21 cellular contexts compared by ENCODE assay signal in the genomic region with DNA sequence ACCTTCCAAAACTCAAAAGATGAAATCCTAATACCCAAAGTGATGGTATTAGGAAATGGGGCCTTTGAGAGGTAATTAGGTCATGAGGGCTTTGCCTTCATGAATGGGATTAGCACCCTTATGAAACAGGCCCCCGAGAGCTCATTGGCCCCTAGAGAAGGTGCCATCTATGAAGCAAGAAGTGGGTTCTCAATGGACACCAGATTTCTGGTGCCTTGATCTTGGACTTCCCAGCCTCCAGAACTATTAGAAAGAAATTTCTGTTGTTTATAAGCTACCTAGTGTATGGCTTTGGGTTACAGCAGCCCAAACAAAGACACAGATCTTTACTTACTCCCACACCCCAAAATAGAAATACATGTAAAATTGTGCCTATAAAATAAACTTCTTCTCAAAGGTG. TPM values are rescaled to one million over a fixed set of nuclear protein-coding genes. Genes with fewer than 3 reads are reported as not detected.
A peak's percentile ranks its signal among the peaks of the same experiment; 100 is the strongest.
DNase-seq lines count a peak whose midpoint lies in the region; ATAC-seq and TF ChIP-seq lines count a peak whose summit lies in the region.
"Had no signal": no experiment of that assay in that cellular context is flagged by ENCODE, and none has a peak within 500 bp of the region (broad histone marks: within the 10 kb centered on the region; RNA-seq: fewer than 3 reads in every experiment).

No MANE protein-coding gene starts in this region.

- peak overlapping the region; percentile 8 for H4K8ac ChIP-seq in trophoblast cell (ENCODE audit: low read depth, low read length)

- DNase-seq in SJSA1 (ENCODE audit: low read depth in 1 of 2, low spot score in 2 of 2) (no peak), foreskin keratinocyte (no peak), trophoblast cell (no peak), H4 (ENCODE audit: low spot score) (no peak), uterus (no peak), ACHN (no peak)
- DNase-seq: activated CD4-positive, alpha-beta T cell treated with anti-CD3 and anti-CD28 coated beads for 36 hours; activated CD8-positive, alpha-beta T cell treated with anti-CD3 and anti-CD28 coated beads, Interleukin-2, amount 10 ng/mL, durations not matched to agents 7 days and 5 days; BE2C; CD8-positive, alpha-beta memory T cell; dermis blood vessel endothelial cell; DMS 273 treated with DMSO at 0.1 percent for 48 hours; NCI-H1105 treated with DMSO at 0.1 percent for 48 hours; NCI-H2029 treated with DMSO at 0.1 percent for 48 hours; sigmoid colon; SK-N-SH; stimulated activated naive CD8-positive, alpha-beta T cell treated with anti-CD3 and anti-CD28 coated beads, Interleukin-15, Interleukin-2, amounts not matched to agents 100 U/mL and 50 U/mL, for 24 hours; thyroid gland had no signal

- no peak overlapping the region for H3K4me2 ChIP-seq in trophoblast cell (ENCODE audit: low read length)
- H3K4me2 ChIP-seq: GM23338, SK-N-SH had no signal

- H2BK120ac ChIP-seq in trophoblast cell (ENCODE audit: insufficient read depth, low read length, poor library complexity), result peak overlapping the region; percentile 96

- H3K36me3 ChIP-seq in ACC112 (ENCODE audit: insufficient read depth, low read length) (peaks cover 35% of the 10 kb centered on the region), SJSA1 (peaks cover 6% of the 10 kb centered on the region), trophoblast cell (ENCODE audit: control insufficient read depth in 1 of 2, insufficient read depth in 2 of 2, low read length in 2 of 2) (peaks cover 1 to 5% of the 10 kb centered on the region in 2 experiments), uterus (no peaks in the 10 kb centered on the region)
- H3K36me3 ChIP-seq: BE2C, thyroid gland had no signal

- H3K79me2 ChIP-seq in ACC112 (ENCODE audit: control insufficient read depth, insufficient read depth, low read length, unreplicated experiment) (no peaks in the 10 kb centered on the region), trophoblast cell (ENCODE audit: control insufficient read depth, insufficient read depth, low read length, poor library complexity) (peaks cover 3% of the 10 kb centered on the region)

- peak overlapping the region; percentile 78 for H2BK5ac ChIP-seq in trophoblast cell (ENCODE audit: low read depth, low read length, poor library complexity)

- peaks cover 8% of the 10 kb centered on the region; the same call in 1 of the 2 replicates for H3K9me3 ChIP-seq in SJSA1 (replicated peaks)
- peaks cover 2% of the 10 kb centered on the region for H3K9me3 ChIP-seq in trophoblast cell (ENCODE audit: insufficient read depth, low read depth, low read length)
- H3K9me3 ChIP-seq in uterus, result no peaks in the 10 kb centered on the region
- H3K9me3 ChIP-seq: BE2C, SK-N-SH, thyroid gland had no signal

- intact Hi-C loops in uterus (cut with DNase I; ENCODE audit: low total_unique reads), result no loop called here

- H3K27ac ChIP-seq in ACC112 (ENCODE audit: low read depth, low read length) (peak overlapping the region; percentile 98), SJSA1 (peak overlapping the region; percentile 88), foreskin keratinocyte (peak overlapping the region; percentile 99), trophoblast cell (ENCODE audit: low read depth, low read length) (peak overlapping the region; percentile 65), uterus (no peak overlapping the region)
- H3K27ac ChIP-seq: thyroid gland had no signal

- peak overlapping the region; percentile 50 for H4K91ac ChIP-seq in trophoblast cell (ENCODE audit: low read depth, low read length)

- H3K27me3 ChIP-seq in ACC112 (ENCODE audit: insufficient read depth, low read length) (no peaks in the 10 kb centered on the region), SJSA1 (replicated peaks) (no peaks in the 10 kb centered on the region), foreskin keratinocyte (no peaks in the 10 kb centered on the region), trophoblast cell (ENCODE audit: insufficient read depth, low read length) (no peaks in the 10 kb centered on the region), uterus (no peaks in the 10 kb centered on the region)
- H3K27me3 ChIP-seq: BE2C, sigmoid colon, thyroid gland had no signal

- H2AK5ac ChIP-seq in trophoblast cell (ENCODE audit: low read length), result no peak overlapping the region

- WGBS in trophoblast cell (ENCODE audit: extremely low coverage, insufficient coverage, insufficient read length), result no CpG with 5 or more reads among the region's 1 CpG

- no peak overlapping the region for H2AFZ ChIP-seq in ACC112 (ENCODE audit: low read length, unreplicated experiment)
- no peak overlapping the region for H2AFZ ChIP-seq in trophoblast cell (ENCODE audit: insufficient read depth, low read length, poor library complexity)
- H2AFZ ChIP-seq: GM23338 had no signal

- TF ChIP-seq POLR2A in uterus (IDR thresholded peaks at IDR 0.05), result no peak

- no peak for TF ChIP-seq CTCF in foreskin keratinocyte (conservative IDR thresholded peaks at IDR 0.05)
- no peak for TF ChIP-seq CTCF in uterus (IDR thresholded peaks at IDR 0.05)

- peaks cover 22% of the 10 kb centered on the region for H3K79me1 ChIP-seq in trophoblast cell (ENCODE audit: low read length)

- no peak overlapping the region for H4K12ac ChIP-seq in trophoblast cell (ENCODE audit: low read depth, low read length)

- no peak overlapping the region for H3K23ac ChIP-seq in trophoblast cell (ENCODE audit: low read length)

- no peak overlapping the region for H3K9ac ChIP-seq in trophoblast cell (ENCODE audit: low read length)
- H3K9ac ChIP-seq: SK-N-SH had no signal

- peak overlapping the region; percentile 67 for H3K14ac ChIP-seq in trophoblast cell (ENCODE audit: low read length)

- peak overlapping the region; percentile 19; the same call in 1 of the 2 replicates for H3K4me3 ChIP-seq in ACC112 (ENCODE audit: low read depth, low read length)
- no peak overlapping the region for H3K4me3 ChIP-seq in SJSA1
- H3K4me3 ChIP-seq in trophoblast cell (ENCODE audit: low read depth, low read length), result no peak overlapping the region
- H3K4me3 ChIP-seq in uterus, result no peak overlapping the region
- H3K4me3 ChIP-seq: GM23338, sigmoid colon, thyroid gland had no signal

- no peak overlapping the region for H3K4ac ChIP-seq in trophoblast cell (ENCODE audit: low read depth, low read length)

- ATAC-seq in foreskin keratinocyte (no peak), GM21528 (IDR thresholded peaks at IDR 0.05; ENCODE audit: low FRiP score, unreplicated experiment) (no peak)
- ATAC-seq: activated CD4-positive, alpha-beta T cell treated with anti-CD3 and anti-CD28 coated beads for 36 hours; activated CD8-positive, alpha-beta T cell treated with anti-CD3 and anti-CD28 coated beads, Interleukin-2, amount 10 ng/mL, durations not matched to agents 7 days and 5 days; GM23338; stimulated activated naive CD8-positive, alpha-beta T cell treated with anti-CD3 and anti-CD28 coated beads, Interleukin-15, Interleukin-2, amounts not matched to agents 100 U/mL and 50 U/mL, for 24 hours had no signal

- H2BK12ac ChIP-seq in trophoblast cell (ENCODE audit: low read length), result peak overlapping the region; percentile 92

- in situ Hi-C loops in ACHN (cut with HindIII; ENCODE audit: low pct_ligation_motif_present, low pct_unique_long_range_greater_than_20kb, low sequenced_read_pairs), result no loop called here

- H3K4me1 ChIP-seq in ACC112 (ENCODE audit: control insufficient read depth, insufficient read depth, low read length, unreplicated experiment) (peaks cover 50% of the 10 kb centered on the region), SJSA1 (replicated peaks) (peaks cover 43% of the 10 kb centered on the region), foreskin keratinocyte (peaks cover 31% of the 10 kb centered on the region), trophoblast cell (ENCODE audit: control insufficient read depth in 1 of 2, insufficient read depth in 2 of 2, low read length in 2 of 2) (peaks cover 11 to 12% of the 10 kb centered on the region in 2 experiments), uterus (no peaks in the 10 kb centered on the region)
- H3K4me1 ChIP-seq: thyroid gland had no signal

- H3K18ac ChIP-seq in trophoblast cell (ENCODE audit: low read length), result no peak overlapping the region

RNA-seq across cellular contexts. Expression of a gene that starts 45.4 kb away (rescaled TPM):
- 23.8 and 25.1 TPM in 2 replicates for total RNA-seq in SJSA1 (2014; rRNA removed; shearing (Covaris generic))
- total RNA-seq in foreskin keratinocyte (18.7 and 20.8 TPM in 2 replicates), uterus (10 to 100 TPM; 12.9 to 59.5 (median 19.9) TPM)
- 5.7 and 5.8 TPM in 2 replicates for polyA plus RNA-seq in foreskin keratinocyte
- 49.6 and 49.7 TPM in 2 replicates for polyA plus RNA-seq in trophoblast cell (2013)
- total RNA-seq in H4 (2014; rRNA removed; shearing (Covaris generic)), result 10.9 and 17.6 TPM in 2 replicates

Comparison
In these comparisons a context has a peak if more than half of its experiments do, and no peak if none do; other contexts are left out.
1. H3K27ac ChIP-seq: peak in ACC112 (single experiment), SJSA1 (single experiment), foreskin keratinocyte (single experiment) and trophoblast cell (single experiment); none in uterus (0 of 2).